1 cellular context compared by ENCODE assay signal in genomic region chr1:182604835-182605164, GRCh38.
TF ChIP-seq lines count a peak whose summit lies in the region.

No MANE protein-coding gene starts in this region.

TF ChIP-seq in GM23338, 12 proteins besides CTCF, POLR2A, EP300 and RAD21 (continued from another document):
- no peak for TF ChIP-seq ZNF462 (CRISPR knock-in tag; IDR thresholded peaks at IDR 0.05)
- no peak for TF ChIP-seq NANOG (IDR thresholded peaks at IDR 0.05; ENCODE audit: borderline replicate concordance)
- no peak for TF ChIP-seq EZH2 (IDR thresholded peaks at IDR 0.05; ENCODE audit: low read depth, unreplicated experiment)
- no peak for TF ChIP-seq STAT1 (IDR thresholded peaks at IDR 0.05; ENCODE audit: unreplicated experiment)
- TF ChIP-seq ZNF331 (CRISPR knock-in tag; IDR thresholded peaks at IDR 0.05; ENCODE audit: low read depth): no peak
